In the genomic region with DNA sequence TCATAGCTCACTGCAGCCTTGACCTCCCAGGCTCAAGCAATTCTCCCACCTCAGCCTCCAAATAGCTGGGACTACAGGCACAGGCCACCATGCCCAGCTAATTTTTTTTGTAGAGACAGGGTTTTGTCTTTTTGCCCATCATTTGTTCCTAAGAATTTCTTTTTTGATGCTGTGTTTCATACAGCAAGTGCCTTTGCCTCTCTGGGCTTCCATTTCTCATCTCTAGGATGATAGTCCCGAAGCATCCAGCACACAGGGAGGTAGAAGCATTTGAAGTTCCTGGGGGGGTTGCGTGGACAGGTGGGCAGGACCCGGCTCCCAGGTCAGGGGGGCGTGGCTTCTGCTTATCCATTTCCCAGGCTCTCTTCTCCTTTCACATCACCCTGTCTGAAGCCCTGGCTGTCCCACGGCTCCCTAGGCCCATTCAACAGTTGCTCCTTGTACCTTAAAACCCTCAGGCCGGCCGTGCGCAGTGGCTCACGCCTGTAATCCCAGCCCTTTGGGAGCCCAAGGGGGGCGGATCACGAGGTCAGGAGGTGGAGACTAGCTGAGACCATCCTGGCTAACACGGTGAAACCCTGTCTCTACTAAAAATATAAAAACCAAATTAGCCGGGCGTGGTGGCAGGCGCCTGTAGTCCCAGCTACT, we compare ENCODE assay signal across 33 cellular contexts. TPM values are rescaled to one million over a fixed set of nuclear protein-coding genes. Genes with fewer than 3 reads are reported as not detected.
"Had no signal": no experiment of that assay in that cellular context is flagged by ENCODE, and none has a peak within 500 bp of the region (broad histone marks: within the 10 kb centered on the region; RNA-seq: fewer than 3 reads in every experiment).

No MANE protein-coding gene starts in this region.

- H3K9ac ChIP-seq: parathyroid adenoma had no signal

- H3K4me3 Mint-ChIP-seq: immature natural killer cell; memory B cell; natural killer cell treated with Interleukin-12 subunit alpha and Interleukin-12 subunit beta and Interleukin-15 and Interleukin-18, amount 100 ng/mL, for 72 hours; neural crest cell; stimulated activated naive CD8-positive, alpha-beta T cell treated with anti-CD3 and anti-CD28 coated beads, Interleukin-15, amount 100 ng/mL, for 72 hours had no signal

- H3K36me3 ChIP-seq: transverse colon, uterus had no signal

- H3K27ac ChIP-seq: coronary artery, esophagus muscularis mucosa, foreskin keratinocyte, gastroesophageal sphincter, heart left ventricle, hepatocyte, neutrophil, parathyroid adenoma, suprapubic skin, transverse colon, upper lobe of right lung, uterus had no signal

- DNase-seq: dermis blood vessel endothelial cell; effector memory CD4-positive, alpha-beta T cell; foreskin keratinocyte; heart left ventricle; immature natural killer cell; islet precursor cell; left ventricle myocardium superior; naive B cell; stimulated activated CD4-positive, alpha-beta T cell treated with anti-CD3 and anti-CD28 coated beads, Interleukin-12 subunit alpha, Interleukin-12 subunit beta, amount 100 ng/mL, for 4 hours; stimulated activated CD4-positive, alpha-beta T cell treated with anti-CD3 and anti-CD28 coated beads, Interleukin-1b, Interleukin-23, amount 100 ng/mL, for 48 hours; stimulated activated CD4-positive, alpha-beta T cell treated with anti-CD3 and anti-CD28 coated beads, Interleukin-4, amount 100 ng/mL, for 1 hour; stimulated activated CD8-positive, alpha-beta memory T cell treated with anti-CD3 and anti-CD28 coated beads, Interleukin-4, amount 100 ng/mL, for 48 hours; stimulated activated naive CD4-positive, alpha-beta T cell; stimulated activated naive CD8-positive, alpha-beta T cell treated with anti-CD3 and anti-CD28 coated beads, Interleukin-15, amount 100 ng/mL, for 72 hours; transverse colon; upper lobe of right lung; uterus had no signal

- H3K27me3 Mint-ChIP-seq: memory B cell; naive B cell; natural killer cell treated with Interleukin-12 subunit alpha and Interleukin-12 subunit beta and Interleukin-15 and Interleukin-18, amount 100 ng/mL, for 72 hours; stimulated activated naive CD8-positive, alpha-beta T cell treated with anti-CD3 and anti-CD28 coated beads, Interleukin-15, amount 100 ng/mL, for 72 hours had no signal

- H3K27ac Mint-ChIP-seq: memory B cell; natural killer cell treated with Interleukin-12 subunit alpha and Interleukin-12 subunit beta and Interleukin-15 and Interleukin-18, amount 100 ng/mL, for 72 hours; progenitor cell of endocrine pancreas; stimulated activated naive CD8-positive, alpha-beta T cell treated with anti-CD3 and anti-CD28 coated beads, Interleukin-15, amount 100 ng/mL, for 72 hours had no signal

- FAIRE-seq: endothelial cell of umbilical vein had no signal

- ATAC-seq: foreskin keratinocyte; gastroesophageal sphincter; heart left ventricle; left ventricle myocardium superior; natural killer cell treated with Interleukin-12 subunit alpha and Interleukin-12 subunit beta and Interleukin-15 and Interleukin-18, amount 100 ng/mL, for 72 hours; sciatic nerve; stimulated activated naive CD8-positive, alpha-beta T cell treated with anti-CD3 and anti-CD28 coated beads, Interleukin-15, amount 100 ng/mL, for 72 hours; upper lobe of right lung had no signal

- H3K9me3 ChIP-seq: esophagus muscularis mucosa, gastroesophageal sphincter, heart left ventricle, neutrophil, suprapubic skin, transverse colon, upper lobe of right lung, uterus had no signal

- H2AFZ ChIP-seq: hepatocyte, parathyroid adenoma had no signal

- H3K4me3 ChIP-seq: coronary artery, esophagus muscularis mucosa, gastroesophageal sphincter, heart left ventricle, hepatocyte, lung, smooth muscle cell, suprapubic skin, transverse colon, upper lobe of right lung, uterus had no signal

- H3K4me2 ChIP-seq: hepatocyte, smooth muscle cell had no signal

- H3K27me3 ChIP-seq: esophagus muscularis mucosa, foreskin keratinocyte, gastroesophageal sphincter, heart left ventricle, hepatocyte, neutrophil, suprapubic skin, transverse colon, upper lobe of right lung, uterus had no signal

- H3K9me3 Mint-ChIP-seq: immature natural killer cell; memory B cell; naive B cell; natural killer cell treated with Interleukin-12 subunit alpha and Interleukin-12 subunit beta and Interleukin-15 and Interleukin-18, amount 100 ng/mL, for 72 hours; neural crest cell; stimulated activated naive CD8-positive, alpha-beta T cell treated with anti-CD3 and anti-CD28 coated beads, Interleukin-15, amount 100 ng/mL, for 72 hours had no signal

- H3K36me3 Mint-ChIP-seq: immature natural killer cell; natural killer cell treated with Interleukin-12 subunit alpha and Interleukin-12 subunit beta and Interleukin-15 and Interleukin-18, amount 100 ng/mL, for 72 hours had no signal

RNA-seq across cellular contexts. Expression of gene MFAP2, which starts 27.9 kb away (rescaled TPM):
- total RNA-seq: mononuclear cell; natural killer cell treated with Interleukin-12 subunit alpha and Interleukin-12 subunit beta and Interleukin-15 and Interleukin-18, amount 100 ng/mL, for 72 hours had no signal
- polyA plus RNA-seq: immature natural killer cell had no signal
